Comparison of ENCODE assay signal across 26 cellular contexts in genomic region chr11:86738615-86739014, GRCh38.
DNase-seq lines count a peak whose midpoint lies in the region; ATAC-seq, FAIRE-seq and TF ChIP-seq lines count a peak whose summit lies in the region.
"Had no signal": no experiment of that assay in that cellular context is flagged by ENCODE, and none has a peak within 500 bp of the region (broad histone marks: within the 10 kb centered on the region; RNA-seq: fewer than 3 reads in every experiment).

No MANE protein-coding gene starts in this region.

- peak; percentile 29 for DNase-seq in HuH-7.5 (ENCODE audit: low spot score)
- DNase-seq in brain microvascular endothelial cell: no peak
- DNase-seq in SHP77 (lab: John Stamatoyannopoulos, UW): no peak
- no peak for DNase-seq in CD8-positive, alpha-beta memory T cell
- DNase-seq in head of caudate nucleus: no peak
- DNase-seq: activated T-cell treated with anti-CD3 and anti-CD28 coated beads, Interleukin-2, amount 50 U/mL, for 72 hours; C1 segment of cervical spinal cord; hippocampal formation; islet precursor cell; KBM-7; naive B cell; NCI-H1092; NCI-H510A; posterior cingulate gyrus; stimulated activated CD4-positive, alpha-beta T cell treated with anti-CD3 and anti-CD28 coated beads, Interleukin-4, amount 100 ng/mL, for 24 hours; stomach had no signal

- peak overlapping the region in 1 of 8 donors; percentile 41 for H3K27ac Mint-ChIP-seq in CD8-positive, alpha-beta memory T cell
- H3K27ac Mint-ChIP-seq: activated naive CD4-positive, alpha-beta T cell treated with anti-CD3 and anti-CD28 coated beads, Interleukin-2, amount 50 U/mL, for 72 hours; activated T-cell treated with anti-CD3 and anti-CD28 coated beads, Interleukin-2, amount 50 U/mL, for 72 hours had no signal

- peaks cover 0 to 3% (median 0%) of the 10 kb centered on the region in 5 donors for H3K9me3 Mint-ChIP-seq in CD8-positive, alpha-beta memory T cell
- H3K9me3 Mint-ChIP-seq: activated naive CD4-positive, alpha-beta T cell treated with anti-CD3 and anti-CD28 coated beads, Interleukin-2, amount 50 U/mL, for 72 hours; activated T-cell treated with anti-CD3 and anti-CD28 coated beads, Interleukin-2, amount 50 U/mL, for 72 hours had no signal

- H3K4me3 ChIP-seq in brain microvascular endothelial cell (ENCODE audit: low read depth, low read length): no peak overlapping the region
- no peak overlapping the region for H3K4me3 ChIP-seq in muscle layer of duodenum (ENCODE audit: low read depth in 1 of 2, low read length in 2 of 2)
- H3K4me3 ChIP-seq in CD8-positive, alpha-beta memory T cell (ENCODE audit: low read length): no peak overlapping the region
- H3K4me3 ChIP-seq: HAP-1, lung, skin epidermis, stomach had no signal

- H3K4me1 ChIP-seq in muscle layer of duodenum (ENCODE audit: control insufficient read depth in 1 of 2, insufficient read depth in 2 of 2, low read length in 2 of 2): peaks cover 19 to 23% of the 10 kb centered on the region in 2 donors
- no peaks in the 10 kb centered on the region for H3K4me1 ChIP-seq in CD8-positive, alpha-beta memory T cell (ENCODE audit: insufficient read depth, low read length)

- no peaks in the 10 kb centered on the region for H3K9me3 ChIP-seq in muscle layer of duodenum (ENCODE audit: control insufficient read depth in 1 of 2, low read length in 2 of 2)
- H3K9me3 ChIP-seq in CD8-positive, alpha-beta memory T cell (ENCODE audit: low read length): no peaks in the 10 kb centered on the region
- H3K9me3 ChIP-seq: HAP-1, stomach had no signal

- peaks cover 8 to 10% of the 10 kb centered on the region in 2 donors for H3K27me3 Mint-ChIP-seq in CD8-positive, alpha-beta memory T cell
- H3K27me3 Mint-ChIP-seq: naive B cell had no signal

- no peaks in the 10 kb centered on the region for H3K27me3 ChIP-seq in brain microvascular endothelial cell (replicated peaks)
- no peaks in the 10 kb centered on the region for H3K27me3 ChIP-seq in muscle layer of duodenum (ENCODE audit: low read depth, low read length)
- no peaks in the 10 kb centered on the region for H3K27me3 ChIP-seq in CD8-positive, alpha-beta memory T cell (ENCODE audit: insufficient read depth, low read length, poor library complexity, severe bottlenecking)
- H3K27me3 ChIP-seq: stomach had no signal

- TF ChIP-seq CTCF in brain microvascular endothelial cell (IDR thresholded peaks at IDR 0.05; ENCODE audit: low read depth, low read length, missing control alignments): no peak

- H3K27ac ChIP-seq in brain microvascular endothelial cell (peak overlapping the region; percentile 51), muscle layer of duodenum (ENCODE audit: low read length) (peak overlapping the region; percentile 2)
- no peak overlapping the region for H3K27ac ChIP-seq in CD8-positive, alpha-beta memory T cell (ENCODE audit: low read depth, low read length)
- H3K27ac ChIP-seq: HL-60 had no signal

- H3K36me3 ChIP-seq in brain microvascular endothelial cell (replicated peaks): no peaks in the 10 kb centered on the region
- H3K36me3 ChIP-seq in muscle layer of duodenum (ENCODE audit: control insufficient read depth in 1 of 2, insufficient read depth in 2 of 2, low read length in 2 of 2): peaks cover 0 to 9% of the 10 kb centered on the region in 2 donors
- no peaks in the 10 kb centered on the region for H3K36me3 ChIP-seq in CD8-positive, alpha-beta memory T cell (ENCODE audit: insufficient read depth, low read length)
- H3K36me3 ChIP-seq: HAP-1, stomach had no signal

- H3K4me1 Mint-ChIP-seq in CD8-positive, alpha-beta memory T cell: no peaks in the 10 kb centered on the region
- H3K4me1 Mint-ChIP-seq: naive B cell had no signal

- intact Hi-C loops in head of caudate nucleus (cut with DNase I): no loop called here

- in situ Hi-C loops in brain microvascular endothelial cell (cut with HindIII; ENCODE audit: low pct_ligation_motif_present, low sequenced_read_pairs): no loop called here

- no peak for ATAC-seq in HG03469 (IDR thresholded peaks at IDR 0.05; ENCODE audit: unreplicated experiment)
- ATAC-seq: activated naive CD4-positive, alpha-beta T cell treated with anti-CD3 and anti-CD28 coated beads, Interleukin-2, amount 50 U/mL, for 72 hours; activated T-cell treated with anti-CD3 and anti-CD28 coated beads, Interleukin-2, amount 50 U/mL, for 72 hours had no signal

- H3K36me3 Mint-ChIP-seq in CD8-positive, alpha-beta memory T cell: no peaks in the 10 kb centered on the region
- H3K36me3 Mint-ChIP-seq: activated naive CD4-positive, alpha-beta T cell treated with anti-CD3 and anti-CD28 coated beads, Interleukin-2, amount 50 U/mL, for 72 hours; naive B cell had no signal

- H3K4me3 Mint-ChIP-seq in CD8-positive, alpha-beta memory T cell: no peak overlapping the region
- H3K4me3 Mint-ChIP-seq: activated T-cell treated with anti-CD3 and anti-CD28 coated beads, Interleukin-2, amount 50 U/mL, for 72 hours; naive B cell had no signal

- FAIRE-seq in A204.1 (lab: Jason Lieb, UNC): peak; percentile 94
- FAIRE-seq: colon, GM12891 had no signal

- CTCF ChIA-PET in CD8-positive, alpha-beta memory T cell (lab: Charles Lee): no interaction called here

- POLR2A ChIA-PET in CD8-positive, alpha-beta memory T cell (lab: Charles Lee): no interaction called here
